8 cellular contexts compared by ENCODE assay signal in genomic region chr9:19231126-19232035, GRCh38. TPM values are rescaled to one million over a fixed set of nuclear protein-coding genes. Genes with fewer than 3 reads are reported as not detected.
DNase-seq lines count a peak whose midpoint lies in the region; ATAC-seq, FAIRE-seq and TF ChIP-seq lines count a peak whose summit lies in the region.

No MANE protein-coding gene starts in this region.

- no peaks in the 10 kb centered on the region for H3K9me3 Mint-ChIP-seq in naive B cell
- peaks cover 6% of the 10 kb centered on the region for H3K9me3 Mint-ChIP-seq in glutamatergic neuron (ENCODE audit: unreplicated experiment)

- intact Hi-C loops in esophagus squamous epithelium (cut with DNase I), result no loop called here

- TF ChIP-seq CTCF in AG10803 (conservative IDR thresholded peaks at IDR 0.05; ENCODE audit: low read length), result no peak
- no peak for TF ChIP-seq CTCF in esophagus squamous epithelium (IDR thresholded peaks at IDR 0.05)
- TF ChIP-seq CTCF in glutamatergic neuron (IDR thresholded peaks at IDR 0.05; ENCODE audit: partially characterized antibody, unreplicated experiment), result no peak

- H3K4me1 Mint-ChIP-seq in naive B cell (peaks cover 14 to 19% (median 15%) of the 10 kb centered on the region in 3 donors), glutamatergic neuron (ENCODE audit: low read depth, unreplicated experiment) (peaks cover 6% of the 10 kb centered on the region)

- FAIRE-seq in GM12891 (lab: Jason Lieb, UNC), result peak; percentile 51

- H3K4me3 ChIP-seq in AG10803 (ENCODE audit: low read length) (peak overlapping the region; percentile 78), SJSA1 (peak overlapping the region; percentile 94), esophagus squamous epithelium (peak overlapping the region; percentile 81 to 98 (median 96))

- H3K4me1 ChIP-seq in SJSA1 (replicated peaks), result 0 out of 2 replicates have a peak, but pooled peaks cover 5% of the 10 kb centered on the region
- H3K4me1 ChIP-seq in esophagus squamous epithelium, result peaks cover 8 to 43% (median 12%) of the 10 kb centered on the region in 3 donors

- no peaks in the 10 kb centered on the region for H3K9me3 ChIP-seq in SJSA1 (replicated peaks)
- no peaks in the 10 kb centered on the region for H3K9me3 ChIP-seq in esophagus squamous epithelium

- TF ChIP-seq POLR2A in GM12891 (IDR thresholded peaks at IDR 0.05; ENCODE audit: low read depth, low read length), result no peak
- TF ChIP-seq POLR2A in esophagus squamous epithelium (IDR thresholded peaks at IDR 0.05), result no peak

- peak; percentile 13 for DNase-seq in AG10803 (ENCODE audit: low read depth)
- DNase-seq in GM12891 (ENCODE audit: insufficient read length, low spot score), result peak; percentile 20
- DNase-seq in SJSA1 (ENCODE audit: low read depth in 1 of 2, low spot score in 2 of 2), result peak; percentile 9 to 35
- no peak for DNase-seq in esophagus squamous epithelium (lab: John Stamatoyannopoulos, UW)
- DNase-seq in naive B cell, result no peak
- no peak for DNase-seq in glutamatergic neuron
- no peak for DNase-seq in iPS-NIHi11 (ENCODE audit: low spot score)

- peaks cover 6% of the 10 kb centered on the region; the same call in 1 of the 2 replicates for H3K36me3 ChIP-seq in SJSA1
- H3K36me3 ChIP-seq in esophagus squamous epithelium, result peaks cover 0 to 5% (median 0%) of the 10 kb centered on the region in 3 donors

- WGBS in esophagus squamous epithelium, 2 donors, result 0 to 1% methylated on average over 22 of the region's 40 CpGs

- H3K27me3 ChIP-seq in SJSA1 (replicated peaks), result no peaks in the 10 kb centered on the region
- H3K27me3 ChIP-seq in esophagus squamous epithelium, result no peaks in the 10 kb centered on the region

- H3K27ac ChIP-seq in SJSA1 (peak overlapping the region; percentile 80), esophagus squamous epithelium (peak overlapping the region; percentile 95 to 98 (median 96))

- peak; percentile 3 for ATAC-seq in HG03108 (IDR thresholded peaks at IDR 0.05; ENCODE audit: unreplicated experiment)
- ATAC-seq in naive B cell (ENCODE audit: low read depth in 2 of 2), result peak; percentile 11 to 17

- H3K4me3 Mint-ChIP-seq in naive B cell, result no peak overlapping the region
- no peak overlapping the region for H3K4me3 Mint-ChIP-seq in glutamatergic neuron (ENCODE audit: unreplicated experiment)

- H3K27ac Mint-ChIP-seq in naive B cell (peak overlapping the region in 2 of 6 donors; percentile 82 to 91), glutamatergic neuron (ENCODE audit: unreplicated experiment) (no peak overlapping the region)

- H3K36me3 Mint-ChIP-seq in naive B cell (no peaks in the 10 kb centered on the region), glutamatergic neuron (ENCODE audit: unreplicated experiment) (no peaks in the 10 kb centered on the region)

- H3K27me3 Mint-ChIP-seq in naive B cell, result no peaks in the 10 kb centered on the region
- peaks cover 2% of the 10 kb centered on the region for H3K27me3 Mint-ChIP-seq in glutamatergic neuron (ENCODE audit: unreplicated experiment)

TF ChIP-seq in GM12891, 5 proteins besides CTCF, POLR2A, EP300 and RAD21:
- TF ChIP-seq SPI1 (IDR thresholded peaks at IDR 0.05; ENCODE audit: low read depth, low read length) (no peak), POU2F2 (IDR thresholded peaks at IDR 0.05; ENCODE audit: low read depth, low read length) (no peak), POLR2AphosphoS5 (IDR thresholded peaks at IDR 0.05; ENCODE audit: low read depth, low read length) (no peak), PAX5 (IDR thresholded peaks at IDR 0.05; ENCODE audit: insufficient read depth, low read length, severe bottlenecking) (no peak), TAF1 (IDR thresholded peaks at IDR 0.05; ENCODE audit: low read depth, low read length) (no peak)

RNA-seq across cellular contexts. Expression of gene DENND4C, which starts 0.9 kb away (rescaled TPM):
- polyA plus RNA-seq in GM12891 (2012; ENCODE audit: low read depth, missing spikeins), result 14.1 TPM
- 10.6 and 14.8 TPM in 2 replicates for total RNA-seq in SJSA1 (2014; rRNA removed; shearing (Covaris generic))
- total RNA-seq in esophagus squamous epithelium (10 to 100 TPM; 32.7 to 65.8 (median 50.7) TPM), glutamatergic neuron (ENCODE audit: unreplicated experiment) (34.5 TPM)
- polyA plus RNA-seq in naive B cell (ENCODE audit: low read depth in 6 of 6), result 10 to 100 TPM; 12.1 to 27.8 (median 21.7) TPM

Comparison
In these comparisons a context has a peak if more than half of its experiments do, and no peak if none do; other contexts are left out.
1. DNase-seq: peak in AG10803 (single experiment), GM12891 (single experiment) and SJSA1 (2 of 2); none in esophagus squamous epithelium (single experiment), naive B cell (single experiment), glutamatergic neuron (single experiment) and iPS-NIHi11 (single experiment).
2. Peak in every context shown above with its lines, with median percentiles within 50 percentile points of each other: H3K4me3 ChIP-seq.